ENCODE assay signal across 9 cellular contexts in the genomic region with DNA sequence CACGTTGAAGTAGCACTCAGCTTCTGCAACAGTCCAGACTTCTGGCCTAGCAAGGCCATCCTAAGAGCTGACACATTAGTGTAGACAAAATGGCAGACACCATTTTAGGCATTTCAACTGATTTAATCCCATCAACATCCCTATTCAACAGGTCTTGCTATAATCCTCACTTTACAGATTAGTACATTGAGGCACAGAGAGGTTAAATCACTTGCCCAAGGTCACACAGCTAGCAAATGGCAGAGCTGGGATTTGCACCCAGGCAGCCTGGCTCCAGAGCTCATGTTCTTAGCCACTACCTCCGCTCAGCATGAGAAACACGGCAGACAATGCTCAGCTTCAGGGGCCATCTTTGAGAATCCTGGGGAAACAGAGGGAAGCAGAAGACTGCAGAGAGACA.
"Had no signal": no experiment of that assay in that cellular context is flagged by ENCODE, and none has a peak within 500 bp of the region (broad histone marks: within the 10 kb centered on the region; RNA-seq: fewer than 3 reads in every experiment).

No MANE protein-coding gene starts in this region.

- H3K9ac ChIP-seq: KMS-11 had no signal

- H3K4me1 ChIP-seq: HAP-1 had no signal

- H3K27ac ChIP-seq: HL-60, KMS-11 had no signal

- H3K4me3 Mint-ChIP-seq: GM23338 had no signal

- H3K9me3 Mint-ChIP-seq: GM23338 had no signal

- ATAC-seq: GM23338, HCT116 had no signal

- H2AFZ ChIP-seq: GM23338 had no signal

- H3K4me3 ChIP-seq: GM23338, HAP-1 had no signal

- H3K36me3 ChIP-seq: HAP-1 had no signal

- H3K9me3 ChIP-seq: HAP-1 had no signal

- DNase-seq: H7, IMR-90, Karpas-422, KBM-7 had no signal

- H3K27ac Mint-ChIP-seq: GM23338 had no signal

- H3K4me2 ChIP-seq: GM23338, KMS-11 had no signal
